ENCODE assay signal across 23 cellular contexts in the genomic region with DNA sequence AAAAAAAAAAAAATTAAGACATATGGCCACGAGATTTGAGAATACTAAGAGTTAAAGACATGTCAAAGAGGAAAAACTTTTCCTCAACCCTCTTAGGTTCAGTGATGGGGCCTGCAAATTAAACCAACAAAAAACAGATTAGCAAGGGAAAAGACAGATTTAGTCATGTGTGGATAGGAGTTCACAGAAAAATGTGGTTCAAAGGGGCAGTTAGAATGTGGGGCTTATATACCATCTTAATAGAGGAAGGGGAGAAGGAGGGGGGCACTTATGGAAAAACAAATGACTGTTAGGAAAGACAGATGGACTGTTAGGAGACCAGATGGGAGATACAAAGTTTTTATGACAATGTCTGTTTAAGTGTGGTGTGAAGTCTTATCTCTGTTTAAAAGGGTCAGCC.
DNase-seq lines count a peak whose midpoint lies in the region; ATAC-seq, FAIRE-seq and TF ChIP-seq lines count a peak whose summit lies in the region.
"Had no signal": no experiment of that assay in that cellular context is flagged by ENCODE, and none has a peak within 500 bp of the region (broad histone marks: within the 10 kb centered on the region; RNA-seq: fewer than 3 reads in every experiment).

No MANE protein-coding gene starts in this region.

- H3K36me3 ChIP-seq in HEK293 (ENCODE audit: control insufficient read depth in 2 of 2, insufficient read depth in 1 of 2, low read length in 2 of 2), result peaks cover 43 to 50% of the 10 kb centered on the region in 2 experiments
- no peaks in the 10 kb centered on the region for H3K36me3 ChIP-seq in mucosa of descending colon (ENCODE audit: low read depth)
- H3K36me3 ChIP-seq in HepG2 (replicated peaks in 1 of 2; ENCODE audit: control insufficient read depth in 1 of 2, insufficient read depth in 2 of 2, low read length in 2 of 2), result peaks cover 0 to 4% of the 10 kb centered on the region in 2 experiments; a peak in 2 of 5 replicates

- no peak overlapping the region for H3K9ac ChIP-seq in HepG2 (ENCODE audit: insufficient read depth, low read depth, low read length)

- H3K4me3 ChIP-seq in HEK293 (ENCODE audit: low read depth, low read length) (no peak overlapping the region), mucosa of descending colon (no peak overlapping the region), HepG2 (replicated peaks in 1 of 3; ENCODE audit: insufficient read depth in 1 of 3, low read depth in 2 of 3, low read length in 3 of 3) (no peak overlapping the region)
- H3K4me3 ChIP-seq: HAP-1, MG63, SJCRH30 had no signal

- H3K4me1 Mint-ChIP-seq in activated CD4-positive, alpha-beta T cell treated with anti-CD3 and anti-CD28 coated beads for 36 hours, result no peaks in the 10 kb centered on the region
- peaks cover 48% of the 10 kb centered on the region for H3K4me1 Mint-ChIP-seq in activated T-helper 1 cell treated with anti-CD3 and anti-CD28 coated beads, Interleukin-12 subunit alpha, Interleukin-12 subunit beta, Interleukin-2, Interleukin-4 antibody, amounts not matched to agents 30 ng/mL and 10 ng/mL and 1 ng/mL, durations not matched to agents 14 hours and 24 hours and 36 hours (ENCODE audit: low read depth)

- H3K27ac ChIP-seq in HEK293 (ENCODE audit: extremely low read depth, low read depth, low read length) (no peak overlapping the region), HepG2 (ENCODE audit: extremely low read length, insufficient read depth, low read length) (no peak overlapping the region)
- H3K27ac ChIP-seq: SJCRH30 had no signal

- TF ChIP-seq EP300 in HepG2 (IDR thresholded peaks at IDR 0.05; ENCODE audit: low read depth in 2 of 2, low read length in 2 of 2) (no peak), HepG2 (CRISPR knock-in tag; IDR thresholded peaks at IDR 0.05; ENCODE audit: borderline replicate concordance) (no peak)

- DNase-seq in activated CD4-positive, alpha-beta T cell treated with anti-CD3 and anti-CD28 coated beads for 36 hours, result no peak
- no peak for DNase-seq in activated CD4-positive, alpha-beta T cell treated with anti-CD3 and anti-CD28 coated beads, Interleukin-2, amount 50 U/mL, for 1 hour
- DNase-seq in activated T-helper 1 cell treated with anti-CD3 and anti-CD28 coated beads, Interleukin-12 subunit alpha, Interleukin-12 subunit beta, Interleukin-2, Interleukin-4 antibody, amounts not matched to agents 30 ng/mL and 10 ng/mL and 1 ng/mL, durations not matched to agents 14 hours and 24 hours and 36 hours (ENCODE audit: low spot score), result no peak
- DNase-seq in mucosa of descending colon, result no peak
- no peak for DNase-seq in OCI-M1 (lab: John Stamatoyannopoulos, UW)
- no peak for DNase-seq in HepG2 (ENCODE audit: low spot score)
- DNase-seq: BE2C; Caco-2; CD4-positive, alpha-beta T cell; GF-D8; Kasumi-1; MG63; NCI-H1048; NCI-H1436 treated with DMSO at 0.1 percent for 48 hours; NCI-H2029; NCI-H446 treated with DMSO at 0.1 percent for 48 hours; NCI-H774; SJCRH30 had no signal

- peak overlapping the region; percentile 0 for H3K27ac Mint-ChIP-seq in activated CD4-positive, alpha-beta T cell treated with anti-CD3 and anti-CD28 coated beads for 36 hours
- peak overlapping the region; percentile 47 for H3K27ac Mint-ChIP-seq in activated T-helper 1 cell treated with anti-CD3 and anti-CD28 coated beads, Interleukin-12 subunit alpha, Interleukin-12 subunit beta, Interleukin-2, Interleukin-4 antibody, amounts not matched to agents 30 ng/mL and 10 ng/mL and 1 ng/mL, durations not matched to agents 14 hours and 24 hours and 36 hours
- H3K27ac Mint-ChIP-seq: CD4-positive, alpha-beta T cell; IgD-negative memory B cell had no signal

- no peak for FAIRE-seq in HepG2 (lab: Jason Lieb, UNC)
- FAIRE-seq: A204.1, HTR-8/SVneo had no signal

- no peak for TF ChIP-seq CTCF in HEK293 (tag by site-specific recombination; IDR thresholded peaks at IDR 0.05)
- no peak for TF ChIP-seq CTCF in mucosa of descending colon (IDR thresholded peaks at IDR 0.05)
- no peak for TF ChIP-seq CTCF in HepG2 (CRISPR knock-in tag; IDR thresholded peaks at IDR 0.05)

- CTCF ChIA-PET in activated CD4-positive, alpha-beta T cell treated with anti-CD3 and anti-CD28 coated beads for 36 hours (lab: Charles Lee), result interaction anchor here (1.0 kb wide), 1 partner anchor 10 kb away, joined by 7 read pairs; no protein-coding TSS in a partner anchor
- CTCF ChIA-PET in HEK293 (lab: Yijun Ruan, JAX) (no interaction called here), HepG2 (lab: Yijun Ruan, JAX; ENCODE audit: low intra/inter-chr PET ratio, low total read pairs) (no interaction called here)

- ATAC-seq in activated CD4-positive, alpha-beta T cell treated with anti-CD3 and anti-CD28 coated beads for 36 hours, result no peak
- ATAC-seq in mucosa of descending colon (peak; percentile 20), HepG2 (no peak)

- no peak overlapping the region for H2AFZ ChIP-seq in HepG2 (ENCODE audit: low read length)

- no peaks in the 10 kb centered on the region for H3K27me3 Mint-ChIP-seq in activated CD4-positive, alpha-beta T cell treated with anti-CD3 and anti-CD28 coated beads for 36 hours
- H3K27me3 Mint-ChIP-seq in activated T-helper 1 cell treated with anti-CD3 and anti-CD28 coated beads, Interleukin-12 subunit alpha, Interleukin-12 subunit beta, Interleukin-2, Interleukin-4 antibody, amounts not matched to agents 30 ng/mL and 10 ng/mL and 1 ng/mL, durations not matched to agents 14 hours and 24 hours and 36 hours (ENCODE audit: insufficient read depth), result no peaks in the 10 kb centered on the region
- H3K27me3 Mint-ChIP-seq: CD4-positive, alpha-beta T cell; IgD-negative memory B cell had no signal

- H3K4me3 Mint-ChIP-seq in activated CD4-positive, alpha-beta T cell treated with anti-CD3 and anti-CD28 coated beads for 36 hours, result no peak overlapping the region
- no peak overlapping the region for H3K4me3 Mint-ChIP-seq in activated T-helper 1 cell treated with anti-CD3 and anti-CD28 coated beads, Interleukin-12 subunit alpha, Interleukin-12 subunit beta, Interleukin-2, Interleukin-4 antibody, amounts not matched to agents 30 ng/mL and 10 ng/mL and 1 ng/mL, durations not matched to agents 14 hours and 24 hours and 36 hours
- H3K4me3 Mint-ChIP-seq: CD4-positive, alpha-beta T cell; IgD-negative memory B cell had no signal

- no TSS peak for BruUV-seq in HepG2 (replicated peaks; lab: Mats Ljungman, UMichigan)

- H3K4me1 ChIP-seq in HEK293 (ENCODE audit: control insufficient read depth, insufficient read depth, low read length) (no peaks in the 10 kb centered on the region), mucosa of descending colon (ENCODE audit: low read depth) (no peaks in the 10 kb centered on the region), HepG2 (ENCODE audit: insufficient read depth, low read length) (no peaks in the 10 kb centered on the region)
- H3K4me1 ChIP-seq: Caco-2, SJCRH30 had no signal

- WGBS in HepG2 (ENCODE audit: low lambda C conversion rate), result 96% methylated on average over 1 of the region's 1 CpG

- in situ Hi-C loops in HepG2 (cut with HindIII; ENCODE audit: extremely low pct_ligation_motif_present, low pct_unique_long_range_greater_than_20kb), result no loop called here

- intact Hi-C loops in activated CD4-positive, alpha-beta T cell treated with anti-CD3 and anti-CD28 coated beads for 36 hours (cut with DNase I, micrococcal nuclease), result no loop called here
- intact Hi-C loops in activated T-helper 1 cell treated with anti-CD3 and anti-CD28 coated beads, Interleukin-12 subunit alpha, Interleukin-12 subunit beta, Interleukin-2, Interleukin-4 antibody, amounts not matched to agents 30 ng/mL and 10 ng/mL and 1 ng/mL, durations not matched to agents 14 hours and 24 hours and 36 hours (cut with micrococcal nuclease), result no loop called here
- intact Hi-C loops in mucosa of descending colon (cut with DNase I, micrococcal nuclease) (no loop called here), HepG2 (cut with micrococcal nuclease; ENCODE audit: unreplicated experiment) (no loop called here)

- H4K20me1 ChIP-seq in HepG2 (ENCODE audit: insufficient read depth, low read length), result no peaks in the 10 kb centered on the region

- TF ChIP-seq RAD21 in HepG2 (CRISPR knock-in tag; IDR thresholded peaks at IDR 0.05), result no peak

- H3K9me3 ChIP-seq in HEK293 (ENCODE audit: control insufficient read depth, insufficient read depth, low read depth, low read length) (no peaks in the 10 kb centered on the region), mucosa of descending colon (no peaks in the 10 kb centered on the region), HepG2 (ENCODE audit: low read length) (no peaks in the 10 kb centered on the region)
- H3K9me3 ChIP-seq: BE2C, Caco-2, HAP-1, MG63, SJCRH30 had no signal

- no peaks in the 10 kb centered on the region for H3K27me3 ChIP-seq in HepG2 (ENCODE audit: control insufficient read depth in 1 of 2, insufficient read depth in 2 of 2, low read length in 2 of 2)
- H3K27me3 ChIP-seq: BE2C, MG63, SJCRH30 had no signal

- POLR2A ChIA-PET in activated CD4-positive, alpha-beta T cell treated with anti-CD3 and anti-CD28 coated beads for 36 hours (lab: Charles Lee), result no interaction called here
- POLR2A ChIA-PET in HEK293 (lab: Yijun Ruan, JAX) (interaction anchor here (2.0 kb wide), 1 partner anchor 83 kb away, joined by 5 read pairs; the partner anchor contains the start of gene BLM), HepG2 (lab: Yijun Ruan, JAX) (no interaction called here)

- H3K36me3 Mint-ChIP-seq in activated CD4-positive, alpha-beta T cell treated with anti-CD3 and anti-CD28 coated beads for 36 hours (ENCODE audit: low read depth), result peaks cover 53% of the 10 kb centered on the region
- H3K36me3 Mint-ChIP-seq in activated T-helper 1 cell treated with anti-CD3 and anti-CD28 coated beads, Interleukin-12 subunit alpha, Interleukin-12 subunit beta, Interleukin-2, Interleukin-4 antibody, amounts not matched to agents 30 ng/mL and 10 ng/mL and 1 ng/mL, durations not matched to agents 14 hours and 24 hours and 36 hours (ENCODE audit: low read depth), result peaks cover 57% of the 10 kb centered on the region

- TF ChIP-seq POLR2A in HepG2 (IDR thresholded peaks at IDR 0.05; ENCODE audit: insufficient read depth in 1 of 2, low read depth in 2 of 2, low read length in 2 of 2), result no peak

- H3K4me2 ChIP-seq in HepG2 (ENCODE audit: low read depth, low read length), result no peak overlapping the region

- no peaks in the 10 kb centered on the region for H3K79me2 ChIP-seq in HepG2 (ENCODE audit: insufficient read depth, low read length)

- H3K9me3 Mint-ChIP-seq in activated CD4-positive, alpha-beta T cell treated with anti-CD3 and anti-CD28 coated beads for 36 hours (ENCODE audit: low read depth), result no peaks in the 10 kb centered on the region
- H3K9me3 Mint-ChIP-seq in activated T-helper 1 cell treated with anti-CD3 and anti-CD28 coated beads, Interleukin-12 subunit alpha, Interleukin-12 subunit beta, Interleukin-2, Interleukin-4 antibody, amounts not matched to agents 30 ng/mL and 10 ng/mL and 1 ng/mL, durations not matched to agents 14 hours and 24 hours and 36 hours, result no peaks in the 10 kb centered on the region
- H3K9me3 Mint-ChIP-seq: CD4-positive, alpha-beta T cell; IgD-negative memory B cell had no signal

TF ChIP-seq in HEK293, 187 proteins besides CTCF, POLR2A, EP300 and RAD21 (continues in another document):
- TF ChIP-seq ZFP3 (tag by site-specific recombination; IDR thresholded peaks at IDR 0.05; ENCODE audit: low read depth), result 0 out of 2 replicates have a peak, but pooled peaks have one; percentile 51
